Comparison of ENCODE assay signal across 8 cellular contexts in the genomic region with DNA sequence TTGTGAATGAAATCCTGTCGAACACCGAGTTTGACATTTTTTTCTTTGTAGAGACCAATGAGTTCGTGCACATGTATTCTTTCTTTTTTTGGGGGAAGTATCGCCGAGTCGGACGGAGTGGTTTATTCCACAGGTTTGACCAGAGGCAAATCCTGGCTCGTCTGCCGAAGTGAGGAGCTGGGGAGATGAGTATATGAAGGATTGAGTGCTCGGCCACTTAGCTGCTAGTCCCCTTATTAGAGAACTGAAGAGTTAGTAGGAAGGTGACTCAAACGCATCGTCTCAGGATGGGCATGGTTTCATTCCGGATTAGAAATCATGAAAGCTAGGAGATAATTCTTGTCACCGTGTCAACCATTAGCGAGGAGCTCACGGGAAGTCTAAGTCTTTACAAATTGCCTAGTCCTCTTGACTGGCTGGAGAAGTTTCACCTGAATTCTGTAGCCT.
A peak's percentile ranks its signal among the peaks of the same experiment; 100 is the strongest.
DNase-seq lines count a peak whose midpoint lies in the region; ATAC-seq, FAIRE-seq and TF ChIP-seq lines count a peak whose summit lies in the region.

No MANE protein-coding gene starts in this region.

- TF ChIP-seq CTCF in nephron (IDR thresholded peaks at IDR 0.05; ENCODE audit: unreplicated experiment in 3 of 3), result no peak

- H3K4me3 Mint-ChIP-seq in IgD-negative memory B cell, result peak overlapping the region; percentile 31 to 93 (median 80)
- H3K4me3 Mint-ChIP-seq in nephron, result peak overlapping the region; percentile 92 to 94 (median 94)

- no peak for FAIRE-seq in RCC 7860 (lab: Jason Lieb, UNC)

- peaks cover 25% of the 10 kb centered on the region for H3K27me3 Mint-ChIP-seq in IgD-negative memory B cell
- peaks cover 40% of the 10 kb centered on the region for H3K27me3 Mint-ChIP-seq in nephron (ENCODE audit: low read depth)

- peak; percentile 42 for DNase-seq in COR-L47 (lab: John Stamatoyannopoulos, UW)
- DNase-seq in dermis blood vessel endothelial cell, result peak; percentile 2
- no peak for DNase-seq in Ammon's horn (ENCODE audit: low spot score)
- DNase-seq in RCC 7860 (ENCODE audit: low spot score), result no peak
- no peak for DNase-seq in COLO829 (ENCODE audit: low spot score)

- peak; percentile 6 for ATAC-seq in GM19397 (IDR thresholded peaks at IDR 0.05; ENCODE audit: unreplicated experiment)

- peaks cover 0 to 12% (median 10%) of the 10 kb centered on the region in 3 donors for H3K4me1 Mint-ChIP-seq in IgD-negative memory B cell
- H3K4me1 Mint-ChIP-seq in nephron, result peaks cover 14% of the 10 kb centered on the region

- H3K36me3 Mint-ChIP-seq in IgD-negative memory B cell, result peaks cover 2% of the 10 kb centered on the region
- peaks cover 8% of the 10 kb centered on the region for H3K36me3 Mint-ChIP-seq in nephron (ENCODE audit: low read depth)

- no peak overlapping the region for H3K27ac Mint-ChIP-seq in IgD-negative memory B cell
- H3K27ac Mint-ChIP-seq in nephron, result peak overlapping the region; percentile 21 to 48 (median 31)

- H3K9me3 Mint-ChIP-seq in IgD-negative memory B cell (peaks cover 5 to 7% (median 6%) of the 10 kb centered on the region in 3 donors), nephron (peaks cover 7% of the 10 kb centered on the region)

Comparison
In these comparisons a context has a peak if more than half of its experiments do, and no peak if none do; other contexts are left out.
1. DNase-seq: peak in COR-L47 (single experiment) and dermis blood vessel endothelial cell (single experiment); none in Ammon's horn (single experiment), RCC 7860 (single experiment) and COLO829 (single experiment).
2. H3K27ac Mint-ChIP-seq: peak in nephron (3 of 3); none in IgD-negative memory B cell (0 of 3).